ENCODE assay signal across 23 cellular contexts in genomic region chr20:58225490-58226200, GRCh38. TPM values are rescaled to one million over a fixed set of nuclear protein-coding genes. Genes with fewer than 3 reads are reported as not detected.
"Had no signal": no experiment of that assay in that cellular context is flagged by ENCODE, and none has a peak within 500 bp of the region (broad histone marks: within the 10 kb centered on the region; RNA-seq: fewer than 3 reads in every experiment).

No MANE protein-coding gene starts in this region.

- H3K4me2 ChIP-seq: hepatocyte had no signal

- H3K4me3 ChIP-seq: breast epithelium, hepatocyte, left lung, lung, pancreas, skin epidermis, tibial artery had no signal

- H3K36me3 ChIP-seq: breast epithelium, left lung, pancreas, tibial artery had no signal

- H2AFZ ChIP-seq: hepatocyte had no signal

- DNase-seq: activated CD4-positive, alpha-beta T cell treated with anti-CD3 and anti-CD28 coated beads for 1 hour; activated CD4-positive, alpha-beta T cell treated with anti-CD3 and anti-CD28 coated beads, Interleukin-2, amount 50 U/mL, for 1 hour; activated CD8-positive, alpha-beta T cell treated with anti-CD3 and anti-CD28 coated beads, Interleukin-2, amount 10 ng/mL, durations not matched to agents 7 days and 5 days; amniotic stem cell; foreskin melanocyte; kidney glomerular epithelial cell; left lung; naive thymus-derived CD8-positive, alpha-beta T cell; pancreas; right cardiac atrium; stimulated activated CD4-positive, alpha-beta T cell treated with anti-CD3 and anti-CD28 coated beads, Interleukin-1b, Interleukin-23, amount 100 ng/mL, for 48 hours; stimulated activated naive CD8-positive, alpha-beta T cell treated with anti-CD3 and anti-CD28 coated beads, Interleukin-15, amount 100 ng/mL, for 72 hours had no signal

- H3K79me2 ChIP-seq: hepatocyte had no signal

- H3K27ac ChIP-seq: breast epithelium, hepatocyte, left lung, pancreas, skin epidermis, tibial artery, VCaP had no signal

- ATAC-seq: activated CD8-positive, alpha-beta T cell treated with anti-CD3 and anti-CD28 coated beads, Interleukin-2, amount 10 ng/mL, durations not matched to agents 7 days and 5 days; activated naive CD4-positive, alpha-beta T cell treated with anti-CD3 and anti-CD28 coated beads, Interleukin-2, amount 50 U/mL, for 72 hours; left lung; naive thymus-derived CD8-positive, alpha-beta T cell; stimulated activated naive CD8-positive, alpha-beta T cell treated with anti-CD3 and anti-CD28 coated beads, Interleukin-15, amount 100 ng/mL, for 72 hours had no signal

- H3K4me1 ChIP-seq: breast epithelium, pancreas had no signal

- H3K9me3 ChIP-seq: breast epithelium, left lung, pancreas, tibial artery had no signal

RNA-seq across cellular contexts. Expression of gene ANKRD60, which starts 2.8 kb away (rescaled TPM):
- total RNA-seq: activated CD8-positive, alpha-beta T cell treated with anti-CD3 and anti-CD28 coated beads, Interleukin-2, amount 10 ng/mL, durations not matched to agents 7 days and 5 days; activated naive CD4-positive, alpha-beta T cell treated with anti-CD3 and anti-CD28 coated beads, Interleukin-2, amount 50 U/mL, for 72 hours; breast epithelium; epithelial cell of proximal tubule; fibroblast of lung; hepatocyte; left lung; lung; naive thymus-derived CD8-positive, alpha-beta T cell; pancreas; right cardiac atrium; T-helper 2 cell treated with Interferon-gamma antibody and Interleukin-4, amounts not matched to agents 100 ng/mL and 5 ng/mL, for 36 hours; ureter had no signal
- polyA plus RNA-seq: fibroblast of lung; hepatocyte; lung; naive thymus-derived CD8-positive, alpha-beta T cell; pancreas; right cardiac atrium had no signal
